15 cellular contexts compared by ENCODE assay signal in genomic region chr2:46381871-46382270, GRCh38.
DNase-seq lines count a peak whose midpoint lies in the region; ATAC-seq and TF ChIP-seq lines count a peak whose summit lies in the region.
"Had no signal": no experiment of that assay in that cellular context is flagged by ENCODE, and none has a peak within 500 bp of the region (broad histone marks: within the 10 kb centered on the region; RNA-seq: fewer than 3 reads in every experiment).

No MANE protein-coding gene starts in this region.

- no peaks in the 10 kb centered on the region for H3K36me3 Mint-ChIP-seq in central memory CD8-positive, alpha-beta T cell (ENCODE audit: insufficient read depth)
- peaks cover 94% of the 10 kb centered on the region for H3K36me3 Mint-ChIP-seq in stimulated activated effector memory CD8-positive, alpha-beta T cell treated with anti-CD3 and anti-CD28 coated beads, Interleukin-12 subunit alpha, Interleukin-12 subunit beta, amount 100 ng/mL, for 72 hours
- H3K36me3 Mint-ChIP-seq: CD14-positive monocyte; CD8-positive, alpha-beta T cell had no signal

- H3K27ac ChIP-seq in left ventricle myocardium inferior (replicated peaks), result peak overlapping the region; percentile 30
- H3K27ac ChIP-seq in right cardiac atrium (ENCODE audit: low read length), result no peak overlapping the region
- H3K27ac ChIP-seq in vagina, result no peak overlapping the region
- H3K27ac ChIP-seq: HL-60 had no signal

- H3K27ac Mint-ChIP-seq in central memory CD8-positive, alpha-beta T cell (ENCODE audit: low read depth), result peak overlapping the region; percentile 71
- peak overlapping the region; percentile 35 for H3K27ac Mint-ChIP-seq in stimulated activated effector memory CD8-positive, alpha-beta T cell treated with anti-CD3 and anti-CD28 coated beads, Interleukin-12 subunit alpha, Interleukin-12 subunit beta, amount 100 ng/mL, for 72 hours
- H3K27ac Mint-ChIP-seq: CD8-positive, alpha-beta T cell; HFFc6 had no signal

- H3K4me3 ChIP-seq in left ventricle myocardium inferior (no peak overlapping the region), right cardiac atrium (ENCODE audit: low read length) (no peak overlapping the region), vagina (no peak overlapping the region)
- H3K4me3 ChIP-seq: A549 had no signal

- no peaks in the 10 kb centered on the region for H3K27me3 Mint-ChIP-seq in central memory CD8-positive, alpha-beta T cell

- H3K9me3 ChIP-seq in left ventricle myocardium inferior (replicated peaks), result no peaks in the 10 kb centered on the region
- no peaks in the 10 kb centered on the region for H3K9me3 ChIP-seq in right cardiac atrium (ENCODE audit: control insufficient read depth, low read length)
- no peaks in the 10 kb centered on the region for H3K9me3 ChIP-seq in vagina
- H3K9me3 ChIP-seq: A549 had no signal

- H3K4me1 ChIP-seq in left ventricle myocardium inferior (peaks cover 66% of the 10 kb centered on the region), right cardiac atrium (ENCODE audit: control insufficient read depth, insufficient read depth, low read length) (peaks cover 5% of the 10 kb centered on the region), vagina (peaks cover 33% of the 10 kb centered on the region)

- TF ChIP-seq CTCF in left ventricle myocardium inferior (IDR thresholded peaks at IDR 0.05; ENCODE audit: borderline replicate concordance) (no peak), vagina (IDR thresholded peaks at IDR 0.05) (no peak)

- WGBS in right cardiac atrium, result 94% methylated on average over 8 of the region's 8 CpGs

- H3K4me3 Mint-ChIP-seq in central memory CD8-positive, alpha-beta T cell, result no peak overlapping the region
- no peak overlapping the region for H3K4me3 Mint-ChIP-seq in stimulated activated effector memory CD8-positive, alpha-beta T cell treated with anti-CD3 and anti-CD28 coated beads, Interleukin-12 subunit alpha, Interleukin-12 subunit beta, amount 100 ng/mL, for 72 hours
- H3K4me3 Mint-ChIP-seq: CD14-positive monocyte; CD8-positive, alpha-beta T cell; HFFc6 had no signal

- H3K4me1 Mint-ChIP-seq in central memory CD8-positive, alpha-beta T cell, result no peaks in the 10 kb centered on the region
- H3K4me1 Mint-ChIP-seq in stimulated activated effector memory CD8-positive, alpha-beta T cell treated with anti-CD3 and anti-CD28 coated beads, Interleukin-12 subunit alpha, Interleukin-12 subunit beta, amount 100 ng/mL, for 72 hours, result peaks cover 5% of the 10 kb centered on the region

- no peak for ATAC-seq in right cardiac atrium
- no peak for ATAC-seq in central memory CD8-positive, alpha-beta T cell (replicated peaks; ENCODE audit: extremely low read depth, poor library complexity, severe bottlenecking)
- no peak for ATAC-seq in stimulated activated effector memory CD8-positive, alpha-beta T cell treated with anti-CD3 and anti-CD28 coated beads, Interleukin-12 subunit alpha, Interleukin-12 subunit beta, amount 100 ng/mL, for 72 hours
- ATAC-seq: A549; CD8-positive, alpha-beta T cell had no signal

- DNase-seq in left ventricle myocardium inferior (no peak), right cardiac atrium (no peak), vagina (ENCODE audit: extremely low spot score in 2 of 2) (peak; percentile 47 to 77), DMS153 (lab: John Stamatoyannopoulos, UW) (no peak), posterior cingulate gyrus (no peak)
- DNase-seq in central memory CD8-positive, alpha-beta T cell (ENCODE audit: low spot score in 2 of 2), result no peak
- no peak for DNase-seq in stimulated activated effector memory CD8-positive, alpha-beta T cell treated with anti-CD3 and anti-CD28 coated beads, Interleukin-12 subunit alpha, Interleukin-12 subunit beta, amount 100 ng/mL, for 72 hours (ENCODE audit: low spot score in 2 of 2)
- DNase-seq: CD8-positive, alpha-beta T cell; COR-L47; DND-41; GDM1; HFFc6 had no signal

- intact Hi-C loops in left ventricle myocardium inferior (cut with micrococcal nuclease), result no loop called here
- intact Hi-C loops in right cardiac atrium (cut with DNase I), result loop anchor here in 1 of 4 donors (10.0 kb wide), 1 partner anchor 387 kb away; no protein-coding TSS in a partner anchor
- intact Hi-C loops in vagina (cut with DNase I), result no loop called here
- intact Hi-C loops in posterior cingulate gyrus (cut with DNase I), result no loop called here

- no peak for TF ChIP-seq POLR2A in vagina (IDR thresholded peaks at IDR 0.05)

- H3K36me3 ChIP-seq in left ventricle myocardium inferior (peaks cover 100% of the 10 kb centered on the region), vagina (peaks cover 0 to 57% of the 10 kb centered on the region in 2 donors)

- H3K9me3 Mint-ChIP-seq in central memory CD8-positive, alpha-beta T cell, result no peaks in the 10 kb centered on the region
- no peaks in the 10 kb centered on the region for H3K9me3 Mint-ChIP-seq in stimulated activated effector memory CD8-positive, alpha-beta T cell treated with anti-CD3 and anti-CD28 coated beads, Interleukin-12 subunit alpha, Interleukin-12 subunit beta, amount 100 ng/mL, for 72 hours
- H3K9me3 Mint-ChIP-seq: CD8-positive, alpha-beta T cell; HFFc6 had no signal

- H3K27me3 ChIP-seq in left ventricle myocardium inferior (ENCODE audit: low read depth) (no peaks in the 10 kb centered on the region), right cardiac atrium (ENCODE audit: control insufficient read depth, insufficient read depth) (no peaks in the 10 kb centered on the region), vagina (no peaks in the 10 kb centered on the region)

Comparison
In these comparisons a context has a peak if more than half of its experiments do, and no peak if none do; other contexts are left out.
1. DNase-seq: peak in vagina (2 of 2); none in left ventricle myocardium inferior (single experiment), right cardiac atrium (0 of 3), central memory CD8-positive, alpha-beta T cell (0 of 2), stimulated activated effector memory CD8-positive, alpha-beta T cell treated with anti-CD3 and anti-CD28 coated beads, Interleukin-12 subunit alpha, Interleukin-12 subunit beta, amount 100 ng/mL, for 72 hours (0 of 2), DMS153 (single experiment) and posterior cingulate gyrus (0 of 10).